In the genomic region with DNA sequence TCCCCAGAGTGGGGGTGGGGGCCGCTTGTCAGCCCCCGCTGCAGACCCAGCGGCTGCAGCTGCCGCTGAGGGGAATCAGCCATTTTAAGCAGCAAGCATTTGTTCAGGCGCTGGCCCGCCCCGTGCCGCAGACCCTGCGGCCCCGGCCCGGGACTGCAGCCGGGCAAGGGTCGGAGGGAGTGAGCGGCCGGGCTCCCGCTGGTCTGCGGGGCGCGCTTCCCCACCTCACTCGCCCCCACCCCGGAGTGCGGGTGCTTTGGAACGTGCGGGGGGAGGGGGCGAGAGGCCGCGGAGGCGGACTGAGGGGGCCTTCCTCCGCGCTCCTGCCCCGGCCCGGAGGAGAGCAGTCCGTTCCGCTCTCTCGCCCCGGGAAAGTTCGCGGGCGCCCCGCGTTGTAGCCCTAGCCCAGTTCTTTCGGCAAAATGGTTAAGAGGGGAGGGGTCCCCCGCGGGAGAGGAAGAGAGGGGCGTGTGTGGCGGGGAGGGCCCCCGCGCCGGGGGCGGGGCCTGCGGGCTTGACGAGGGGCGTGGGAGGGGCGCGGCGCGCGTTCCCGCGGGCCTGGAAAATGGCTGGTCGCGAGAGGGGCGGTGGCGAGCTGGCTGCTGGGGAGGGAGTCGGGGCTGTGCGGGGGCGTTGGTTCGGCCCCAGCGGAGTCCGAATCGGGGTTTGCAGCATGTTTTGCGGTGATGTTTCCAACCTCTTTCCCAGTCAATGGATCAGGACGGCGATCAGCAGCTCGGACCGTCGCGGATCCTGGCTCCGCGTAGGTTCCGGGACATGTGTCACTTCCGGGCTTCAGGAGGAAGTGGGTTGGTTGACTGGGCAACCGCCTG, we compare ENCODE assay signal across 8 cellular contexts. TPM values are rescaled to one million over a fixed set of nuclear protein-coding genes. Genes with fewer than 3 reads are reported as not detected.
DNase-seq lines count a peak whose midpoint lies in the region; ATAC-seq and TF ChIP-seq lines count a peak whose summit lies in the region.

No MANE protein-coding gene starts in this region.

- peak overlapping the region; percentile 96 for H3K27ac ChIP-seq in CD4-positive, CD25-positive, alpha-beta regulatory T cell (ENCODE audit: insufficient read depth, low read length, poor library complexity, severe bottlenecking)
- H3K27ac ChIP-seq in ectodermal cell (ENCODE audit: insufficient read depth, low read depth, low read length, poor library complexity, severe bottlenecking) = peak overlapping the region; percentile 88
- H3K27ac ChIP-seq in lower lobe of right lung = peak overlapping the region; percentile 98

- no peaks in the 10 kb centered on the region for H3K27me3 ChIP-seq in CD4-positive, CD25-positive, alpha-beta regulatory T cell (ENCODE audit: control insufficient read depth, insufficient read depth, low read length)
- H3K27me3 ChIP-seq in ectodermal cell (ENCODE audit: control insufficient read depth, insufficient read depth, low read length, poor library complexity, severe bottlenecking) = no peaks in the 10 kb centered on the region
- no peaks in the 10 kb centered on the region for H3K27me3 ChIP-seq in lower lobe of right lung (ENCODE audit: low read depth)

- H3K27me3 Mint-ChIP-seq in CD4-positive, CD25-positive, alpha-beta regulatory T cell = peaks cover 11% of the 10 kb centered on the region
- no peaks in the 10 kb centered on the region for H3K27me3 Mint-ChIP-seq in activated CD8-positive, alpha-beta T cell treated with anti-CD3 and anti-CD28 coated beads, Interleukin-2, amount 10 ng/mL, durations not matched to agents 7 days and 5 days (ENCODE audit: low read depth)

- POLR2A ChIA-PET in activated CD8-positive, alpha-beta T cell treated with anti-CD3 and anti-CD28 coated beads, Interleukin-2, amount 10 ng/mL, durations not matched to agents 7 days and 5 days (lab: Charles Lee) = interaction anchor here (0.6 to 3.6 kb wide), 4 partner anchors 59 to 969 kb away, joined by 3 to 43 read pairs (median 5); a partner anchor contains a TSS

- no peak for TF ChIP-seq CTCF in lower lobe of right lung (IDR thresholded peaks at IDR 0.05)

- H3K36me3 Mint-ChIP-seq in CD4-positive, CD25-positive, alpha-beta regulatory T cell = peaks cover 7% of the 10 kb centered on the region
- peaks cover 8% of the 10 kb centered on the region for H3K36me3 Mint-ChIP-seq in activated CD8-positive, alpha-beta T cell treated with anti-CD3 and anti-CD28 coated beads, Interleukin-2, amount 10 ng/mL, durations not matched to agents 7 days and 5 days (ENCODE audit: low read depth)

- peak; percentile 81 to 92 (median 91) for DNase-seq in CD4-positive, CD25-positive, alpha-beta regulatory T cell
- DNase-seq in NCI-H748 (lab: John Stamatoyannopoulos, UW; ENCODE audit: unreplicated experiment) = peak; percentile 82
- DNase-seq in activated CD8-positive, alpha-beta T cell treated with anti-CD3 and anti-CD28 coated beads, Interleukin-2, amount 10 ng/mL, durations not matched to agents 7 days and 5 days = peak; percentile 90
- DNase-seq in lower lobe of right lung = peak; percentile 92
- peak; percentile 49 to 83 (median 69) for DNase-seq in stimulated activated CD4-positive, alpha-beta T cell treated with anti-CD3 and anti-CD28 coated beads, TNF-alpha, amount 100 ng/mL, for 1 hour (ENCODE audit: low read depth in 3 of 3, low spot score in 1 of 3)

- H3K4me3 ChIP-seq in CD4-positive, CD25-positive, alpha-beta regulatory T cell (ENCODE audit: low read depth, low read length) = peak overlapping the region; percentile 92
- H3K4me3 ChIP-seq in ectodermal cell (ENCODE audit: insufficient read depth, low read depth, low read length) (peak overlapping the region; percentile 98), lower lobe of right lung (peak overlapping the region; percentile 88)

- no peaks in the 10 kb centered on the region for H3K9me3 Mint-ChIP-seq in CD4-positive, CD25-positive, alpha-beta regulatory T cell
- H3K9me3 Mint-ChIP-seq in activated CD8-positive, alpha-beta T cell treated with anti-CD3 and anti-CD28 coated beads, Interleukin-2, amount 10 ng/mL, durations not matched to agents 7 days and 5 days (ENCODE audit: insufficient read depth) = no peaks in the 10 kb centered on the region

- CTCF ChIA-PET in activated CD8-positive, alpha-beta T cell treated with anti-CD3 and anti-CD28 coated beads, Interleukin-2, amount 10 ng/mL, durations not matched to agents 7 days and 5 days (lab: Charles Lee) = no interaction called here

- H3K9me3 ChIP-seq in CD4-positive, CD25-positive, alpha-beta regulatory T cell (ENCODE audit: control insufficient read depth in 2 of 2, low read length in 2 of 2) = no peaks in the 10 kb centered on the region
- H3K9me3 ChIP-seq in ectodermal cell (ENCODE audit: control insufficient read depth, low read length) = no peaks in the 10 kb centered on the region
- no peaks in the 10 kb centered on the region for H3K9me3 ChIP-seq in lower lobe of right lung

- peaks cover 5% of the 10 kb centered on the region for H3K36me3 ChIP-seq in CD4-positive, CD25-positive, alpha-beta regulatory T cell (ENCODE audit: control insufficient read depth, insufficient read depth, low read length)
- H3K36me3 ChIP-seq in ectodermal cell (ENCODE audit: control insufficient read depth, insufficient read depth, low read length) = peaks cover 4% of the 10 kb centered on the region
- peaks cover 5% of the 10 kb centered on the region for H3K36me3 ChIP-seq in lower lobe of right lung

- peak; percentile 19 to 30 for ATAC-seq in CD4-positive, CD25-positive, alpha-beta regulatory T cell (ENCODE audit: low read depth in 2 of 2)
- ATAC-seq in GM19324 (IDR thresholded peaks at IDR 0.05; ENCODE audit: low FRiP score, unreplicated experiment) (peak; percentile 43), HG03457 (IDR thresholded peaks at IDR 0.05; ENCODE audit: unreplicated experiment) (peak; percentile 39), lower lobe of right lung (peak; percentile 69 to 79)
- peak; percentile 22 for ATAC-seq in activated CD8-positive, alpha-beta T cell treated with anti-CD3 and anti-CD28 coated beads, Interleukin-2, amount 10 ng/mL, durations not matched to agents 7 days and 5 days

- peaks cover 14 to 36% (median 24%) of the 10 kb centered on the region in 4 donors for H3K4me1 Mint-ChIP-seq in CD4-positive, CD25-positive, alpha-beta regulatory T cell
- peaks cover 41% of the 10 kb centered on the region for H3K4me1 Mint-ChIP-seq in activated CD8-positive, alpha-beta T cell treated with anti-CD3 and anti-CD28 coated beads, Interleukin-2, amount 10 ng/mL, durations not matched to agents 7 days and 5 days (ENCODE audit: low read depth)

- intact Hi-C loops in lower lobe of right lung (cut with DNase I) = no loop called here

- WGBS in ectodermal cell, 2 experiments = 0% methylated on average over 83 of the region's 83 CpGs

- H3K4me1 ChIP-seq in CD4-positive, CD25-positive, alpha-beta regulatory T cell (ENCODE audit: control insufficient read depth, insufficient read depth, low read length, poor library complexity, severe bottlenecking) = peaks cover 19% of the 10 kb centered on the region
- H3K4me1 ChIP-seq in ectodermal cell (ENCODE audit: control insufficient read depth, insufficient read depth, low read length) (peaks cover 13% of the 10 kb centered on the region), lower lobe of right lung (peaks cover 34% of the 10 kb centered on the region)

- H3K4me3 Mint-ChIP-seq in CD4-positive, CD25-positive, alpha-beta regulatory T cell = peak overlapping the region; percentile 96 to 97 (median 97)
- H3K4me3 Mint-ChIP-seq in activated CD8-positive, alpha-beta T cell treated with anti-CD3 and anti-CD28 coated beads, Interleukin-2, amount 10 ng/mL, durations not matched to agents 7 days and 5 days = peak overlapping the region; percentile 93

- peak overlapping the region; percentile 98 for H3K27ac Mint-ChIP-seq in CD4-positive, CD25-positive, alpha-beta regulatory T cell
- H3K27ac Mint-ChIP-seq in activated CD8-positive, alpha-beta T cell treated with anti-CD3 and anti-CD28 coated beads, Interleukin-2, amount 10 ng/mL, durations not matched to agents 7 days and 5 days = peak overlapping the region; percentile 98

RNA-seq across cellular contexts. Expression of a gene that starts 0.9 kb away (rescaled TPM):
- 14.6 TPM for total RNA-seq in CD4-positive, CD25-positive, alpha-beta regulatory T cell
- 10 to 100 TPM in 3 of 4 donors, 1 to 10 TPM in 1; 9.1 to 17.2 (median 12.5) TPM for polyA plus RNA-seq in CD4-positive, CD25-positive, alpha-beta regulatory T cell
- total RNA-seq in activated CD8-positive, alpha-beta T cell treated with anti-CD3 and anti-CD28 coated beads, Interleukin-2, amount 10 ng/mL, durations not matched to agents 7 days and 5 days = 10 to 100 TPM; 15.3 to 15.4 TPM
- polyA plus RNA-seq in ectodermal cell (2013, experiment 1 of 4) = 34.3 TPM
- 27.5 TPM for polyA plus RNA-seq in ectodermal cell (2013, experiment 2 of 4)
- polyA plus RNA-seq in ectodermal cell (2013, experiment 3 of 4) = 25.7 TPM
- 27.1 TPM for polyA plus RNA-seq in ectodermal cell (2013, experiment 4 of 4)
- 9.5 TPM for total RNA-seq in lower lobe of right lung

Comparison
In these comparisons a context has a peak if more than half of its experiments do, and no peak if none do; other contexts are left out.
1. Peak in every context shown above with its lines: DNase-seq, ATAC-seq, H3K4me3 ChIP-seq and H3K27ac ChIP-seq.
2. ATAC-seq: peak in every context shown above with its lines; median percentile 74 in lower lobe of right lung; 43 in GM19324; 39 in HG03457; 24 in CD4-positive, CD25-positive, alpha-beta regulatory T cell; 22 in activated CD8-positive, alpha-beta T cell treated with anti-CD3 and anti-CD28 coated beads, Interleukin-2, amount 10 ng/mL, durations not matched to agents 7 days and 5 days.